ENCODE assay signal across 22 cellular contexts in genomic region chr3:69867941-69868505, GRCh38.
DNase-seq lines count a peak whose midpoint lies in the region; ATAC-seq, FAIRE-seq and TF ChIP-seq lines count a peak whose summit lies in the region.
"Had no signal": no experiment of that assay in that cellular context is flagged by ENCODE, and none has a peak within 500 bp of the region (broad histone marks: within the 10 kb centered on the region; RNA-seq: fewer than 3 reads in every experiment).

No MANE protein-coding gene starts in this region.

- no peaks in the 10 kb centered on the region for H3K9me3 ChIP-seq in GM23248 (ENCODE audit: low read depth)
- H3K9me3 ChIP-seq in K562 (replicated peaks; ENCODE audit: control insufficient read depth, insufficient read depth, low read depth, low read length), result no peaks in the 10 kb centered on the region
- no peaks in the 10 kb centered on the region for H3K9me3 ChIP-seq in gastroesophageal sphincter
- no peaks in the 10 kb centered on the region for H3K9me3 ChIP-seq in stomach
- H3K9me3 ChIP-seq: right lobe of liver had no signal

- peak; percentile 22 for DNase-seq in GM23248
- no peak for DNase-seq in K562 (ENCODE audit: extremely low read depth in 1 of 4, low spot score in 3 of 4)
- no peak for DNase-seq in stomach
- DNase-seq in NCI-H526 treated with DMSO at 0.1 percent for 48 hours (lab: John Stamatoyannopoulos, UW), result no peak
- DNase-seq in NCI-H82 (lab: John Stamatoyannopoulos, UW), result no peak
- DNase-seq: activated CD8-positive, alpha-beta memory T cell treated with anti-CD3 and anti-CD28 coated beads for 24 hours; activated naive CD4-positive, alpha-beta T cell treated with anti-CD3 and anti-CD28 coated beads for 36 hours; activated T-cell treated with anti-CD3 and anti-CD28 coated beads, Interleukin-2, amount 50 U/mL, for 4 hours; amygdala; CD8-positive, alpha-beta T cell; central memory CD4-positive, alpha-beta T cell; dorsolateral prefrontal cortex; naive B cell; NCI-H1048; NCI-H187 treated with DMSO at 0.1 percent for 48 hours; NCI-H748 treated with DMSO at 0.1 percent for 48 hours; right lobe of liver; SIG-M5; T-cell had no signal

- H3K4me1 ChIP-seq in GM23248 (ENCODE audit: insufficient read depth) (peaks cover 23% of the 10 kb centered on the region), K562 (replicated peaks in 1 of 2; ENCODE audit: control insufficient read depth in 2 of 2, insufficient read depth in 2 of 2, low read length in 2 of 2) (peaks cover 3 to 18% of the 10 kb centered on the region in 2 experiments; a peak in 3 of 5 replicates), gastroesophageal sphincter (peaks cover 3 to 81% (median 12%) of the 10 kb centered on the region in 3 donors), stomach (peaks cover 6 to 80% (median 49%) of the 10 kb centered on the region in 4 donors)
- H3K4me1 ChIP-seq: right lobe of liver had no signal

- H3K79me2 ChIP-seq in GM23248 (ENCODE audit: insufficient read depth), result no peaks in the 10 kb centered on the region
- peaks cover 7% of the 10 kb centered on the region; the same call in 1 of the 3 replicates for H3K79me2 ChIP-seq in K562 (ENCODE audit: control insufficient read depth, insufficient read depth, low read length)

- TF ChIP-seq POLR2A in K562 (conservative IDR thresholded peaks at IDR 0.05), result no peak
- TF ChIP-seq POLR2A in gastroesophageal sphincter (IDR thresholded peaks at IDR 0.05), result no peak
- TF ChIP-seq POLR2A in stomach (IDR thresholded peaks at IDR 0.05), result no peak

- no peak for TF ChIP-seq RAD21 in K562 (CRISPR knock-in tag; conservative IDR thresholded peaks at IDR 0.05 in 1 of 2, IDR thresholded peaks at IDR 0.05 in 1 of 2)

- intact Hi-C loops in K562 (cut with micrococcal nuclease) (no loop called here), stomach (cut with DNase I; ENCODE audit: low total_unique reads) (no loop called here)

- TF ChIP-seq CTCF in K562 (IDR thresholded peaks at IDR 0.05 in 2 of 3, conservative IDR thresholded peaks at IDR 0.05 in 1 of 3; ENCODE audit: insufficient read depth in 2 of 3, low read depth in 1 of 3, low read length in 3 of 3) (no peak), gastroesophageal sphincter (IDR thresholded peaks at IDR 0.05) (no peak), stomach (IDR thresholded peaks at IDR 0.05) (no peak)

- H2AFZ ChIP-seq in GM23248 (no peak overlapping the region), K562 (ENCODE audit: low read depth, low read length) (no peak overlapping the region)

- CTCF ChIA-PET in K562 (lab: Yijun Ruan, JAX; ENCODE audit: low intra/inter-chr PET ratio), result no interaction called here

- POLR2A ChIA-PET in K562 (lab: Yijun Ruan, JAX), result interaction anchor here (0.9 kb wide), 1 partner anchor 17 kb away, joined by 3 read pairs; no protein-coding TSS in a partner anchor

- BruUV-seq in K562 (replicated peaks; lab: Mats Ljungman, UMichigan), result no TSS peak

- WGBS in GM23248 (ENCODE audit: low coverage in 1 of 2, low lambda C conversion rate in 2 of 2, missing lambda C conversion rate in 2 of 2), 2 experiments, result 53 to 66% methylated on average over 2 of the region's 2 CpGs
- 73% methylated on average over 2 of the region's 2 CpGs for WGBS in K562 (ENCODE audit: insufficient coverage, low coverage, missing lambda C conversion rate)
- 42% methylated on average over 2 of the region's 2 CpGs for WGBS in gastroesophageal sphincter (ENCODE audit: low coverage in 1 of 2), 2 donors
- 21 to 47% (median 28%) methylated on average over 2 of the region's 2 CpGs for WGBS in stomach, 5 donors

- H3K9ac ChIP-seq in GM23248 (no peak overlapping the region), K562 (ENCODE audit: insufficient read depth in 1 of 2, low read depth in 2 of 2, low read length in 2 of 2) (no peak overlapping the region)

- no peak overlapping the region for H3K27ac ChIP-seq in GM23248
- no peak overlapping the region for H3K27ac ChIP-seq in K562 (ENCODE audit: extremely low read depth, low read depth, low read length)
- peak overlapping the region; percentile 75 to 93 (median 80) for H3K27ac ChIP-seq in gastroesophageal sphincter
- H3K27ac ChIP-seq in stomach, result peak overlapping the region in 4 of 5 donors; percentile 61 to 88 (median 80)
- H3K27ac ChIP-seq: dorsolateral prefrontal cortex, right lobe of liver had no signal

- H3K9me1 ChIP-seq in K562 (ENCODE audit: control insufficient read depth, insufficient read depth, low read length), result no peaks in the 10 kb centered on the region

- in situ Hi-C loops in GM23248 (cut with MboI), result loop anchor here (25.0 kb wide), 1 partner anchor 181 kb away; no protein-coding TSS in a partner anchor
- in situ Hi-C loops in K562 (cut with MboI), result no loop called here

- ATAC-seq in K562, result no peak
- ATAC-seq in gastroesophageal sphincter, result peak; percentile 56
- ATAC-seq in GM19463 (IDR thresholded peaks at IDR 0.05; ENCODE audit: unreplicated experiment), result no peak
- ATAC-seq: activated T-cell treated with anti-CD3 and anti-CD28 coated beads, Interleukin-2, amount 50 U/mL, for 4 hours; CD8-positive, alpha-beta T cell; GM12878; right lobe of liver; T-cell had no signal

- H3K36me3 ChIP-seq in GM23248 (ENCODE audit: low read depth), result no peaks in the 10 kb centered on the region
- H3K36me3 ChIP-seq in K562 (ENCODE audit: control insufficient read depth, insufficient read depth, low read length), result no peaks in the 10 kb centered on the region
- no peaks in the 10 kb centered on the region for H3K36me3 ChIP-seq in gastroesophageal sphincter
- H3K36me3 ChIP-seq in stomach, result no peaks in the 10 kb centered on the region
- H3K36me3 ChIP-seq: right lobe of liver had no signal

- no peaks in the 10 kb centered on the region for H3F3A ChIP-seq in GM23248 (ENCODE audit: insufficient read depth)

- peak overlapping the region; percentile 59 for H3K4me2 ChIP-seq in GM23248 (ENCODE audit: unreplicated experiment)
- no peak overlapping the region for H3K4me2 ChIP-seq in K562 (ENCODE audit: insufficient read depth, low read length)

- H3K9me2 ChIP-seq in GM23248 (ENCODE audit: insufficient read depth), result no peaks in the 10 kb centered on the region

- FAIRE-seq in K562 (lab: Jason Lieb, UNC), result no peak
- FAIRE-seq: GM12878 had no signal

- H3K4me3 ChIP-seq in GM23248 (no peak overlapping the region), K562 (no peak overlapping the region), gastroesophageal sphincter (no peak overlapping the region), stomach (peak overlapping the region; percentile 4 to 54 (median 36))
- H3K4me3 ChIP-seq: dorsolateral prefrontal cortex, GM12878, right lobe of liver had no signal

- no peaks in the 10 kb centered on the region for H3K27me3 ChIP-seq in GM23248 (replicated peaks; ENCODE audit: insufficient read depth)
- no peaks in the 10 kb centered on the region for H3K27me3 ChIP-seq in K562 (ENCODE audit: control insufficient read depth in 2 of 2, insufficient read depth in 2 of 2, low read length in 2 of 2)
- H3K27me3 ChIP-seq in gastroesophageal sphincter, result no peaks in the 10 kb centered on the region
- no peaks in the 10 kb centered on the region for H3K27me3 ChIP-seq in stomach
- H3K27me3 ChIP-seq: right lobe of liver had no signal

- TF ChIP-seq EP300 in K562 (IDR thresholded peaks at IDR 0.05; ENCODE audit: low read length), result no peak
- TF ChIP-seq EP300 in gastroesophageal sphincter (IDR thresholded peaks at IDR 0.05), result no peak
- no peak for TF ChIP-seq EP300 in stomach (IDR thresholded peaks at IDR 0.05)

- H4K20me1 ChIP-seq in GM23248 (ENCODE audit: insufficient read depth) (no peaks in the 10 kb centered on the region), K562 (replicated peaks; ENCODE audit: control insufficient read depth, insufficient read depth, low read length) (no peaks in the 10 kb centered on the region)

TF ChIP-seq in K562, 482 proteins besides CTCF, POLR2A, EP300 and RAD21:
- TF ChIP-seq YBX1 (IDR thresholded peaks at IDR 0.05), result no peak
- TF ChIP-seq RBM25 (IDR thresholded peaks at IDR 0.05; ENCODE audit: low read depth, low read length, severe bottlenecking), result peak; percentile 89

Comparison
In these comparisons a context has a peak if more than half of its experiments do, and no peak if none do; other contexts are left out.
1. H3K27ac ChIP-seq: peak in gastroesophageal sphincter (4 of 4) and stomach (4 of 5); none in GM23248 (single experiment) and K562 (single experiment).
2. H3K4me3 ChIP-seq: peak in stomach (4 of 4); none in GM23248 (single experiment), K562 (single experiment) and gastroesophageal sphincter (0 of 2).